In genomic region chr2:218033590-218034496, GRCh38 we compare ENCODE assay signal across 1 cellular context.
A peak's percentile ranks its signal among the peaks of the same experiment; 100 is the strongest.
TF ChIP-seq lines count a peak whose summit lies in the region.

No MANE protein-coding gene starts in this region.

TF ChIP-seq in K562, 482 proteins besides CTCF, POLR2A, EP300 and RAD21 (continued from another document):
- TF ChIP-seq UBTF (IDR thresholded peaks at IDR 0.05; ENCODE audit: borderline replicate concordance in 1 of 2, low read depth in 2 of 2, low read length in 2 of 2) (peak in 1 of 2 experiments; percentile 72; a peak in 1 of 4 replicates), NR4A1 (CRISPR knock-in tag; IDR thresholded peaks at IDR 0.05) (no peak), NR4A1 (tag; IDR thresholded peaks at IDR 0.05) (no peak)
TF ChIP-seq in K562: peak in this region for 1.
